Comparison of ENCODE assay signal across 11 cellular contexts in genomic region chr14:50462111-50462510, GRCh38.
"Had no signal": no experiment of that assay in that cellular context is flagged by ENCODE, and none has a peak within 500 bp of the region (broad histone marks: within the 10 kb centered on the region; RNA-seq: fewer than 3 reads in every experiment).

No MANE protein-coding gene starts in this region.

- H3K27me3 Mint-ChIP-seq: IgD-negative memory B cell had no signal

- H3K9me3 Mint-ChIP-seq: HFFc6, IgD-negative memory B cell had no signal

- H3K4me1 ChIP-seq: HAP-1 had no signal

- H3K9ac ChIP-seq: GM23248, KMS-11 had no signal

- H2AFZ ChIP-seq: GM23248 had no signal

- H3K4me2 ChIP-seq: KMS-11 had no signal

- H3K27ac ChIP-seq: GM23248, HL-60, KMS-11 had no signal

- ATAC-seq: HCT116, HepG2 had no signal

- DNase-seq: GM23248, GOT3, H7, HFFc6, KBM-7 had no signal

- H3K4me3 Mint-ChIP-seq: HFFc6, IgD-negative memory B cell had no signal

- H3K9me3 ChIP-seq: HAP-1 had no signal

- H3K4me1 Mint-ChIP-seq: IgD-negative memory B cell had no signal

- FAIRE-seq: HepG2 had no signal

- H3K4me3 ChIP-seq: GM23248, HAP-1 had no signal

- H3K27ac Mint-ChIP-seq: IgD-negative memory B cell had no signal
